In genomic region chr3:126715432-126715831, GRCh38 we compare ENCODE assay signal across 22 cellular contexts.
"Had no signal": no experiment of that assay in that cellular context is flagged by ENCODE, and none has a peak within 500 bp of the region (broad histone marks: within the 10 kb centered on the region; RNA-seq: fewer than 3 reads in every experiment).

No MANE protein-coding gene starts in this region.

- H3K36me3 ChIP-seq: gastrocnemius medialis, heart right ventricle, left lung, lower lobe of right lung, neural progenitor cell, suprapubic skin, thyroid gland, upper lobe of left lung, vagina had no signal

- ATAC-seq: esophagus mucosa; gastrocnemius medialis; heart right ventricle; natural killer cell treated with Interleukin-12 subunit alpha and Interleukin-12 subunit beta and Interleukin-15 and Interleukin-18, amount 100 ng/mL, for 72 hours; psoas muscle; sciatic nerve had no signal

- H3K27ac ChIP-seq: gastrocnemius medialis, heart right ventricle, left lung, lower lobe of right lung, neural progenitor cell, psoas muscle, suprapubic skin, thyroid gland, upper lobe of left lung, vagina had no signal

- H3K4me2 ChIP-seq: neural progenitor cell had no signal

- DNase-seq: cortex of kidney; dorsolateral prefrontal cortex; effector CD8-positive, alpha-beta T cell; gastrocnemius medialis; heart right ventricle; hypothalamus; kidney glomerular epithelial cell; left lung; occipital lobe; psoas muscle; retina; stimulated activated CD4-positive, alpha-beta T cell treated with anti-CD3 and anti-CD28 coated beads, Interleukin-12 subunit alpha, Interleukin-12 subunit beta, amount 100 ng/mL, for 4 hours; stimulated activated naive CD4-positive, alpha-beta T cell treated with Interleukin-2 at 50 U/mL for 16 hours; thyroid gland; upper lobe of left lung had no signal

- H3K9me3 ChIP-seq: gastrocnemius medialis, heart right ventricle, left lung, lower lobe of right lung, psoas muscle, suprapubic skin, thyroid gland, upper lobe of left lung, vagina had no signal

- H3K4me1 ChIP-seq: gastrocnemius medialis, heart right ventricle, left lung, lower lobe of right lung, neural progenitor cell, psoas muscle, suprapubic skin, upper lobe of left lung, vagina had no signal

- H3K27me3 ChIP-seq: dorsolateral prefrontal cortex, gastrocnemius medialis, heart right ventricle, left lung, neural progenitor cell, suprapubic skin, thyroid gland, upper lobe of left lung, vagina had no signal

- H3K4me3 ChIP-seq: dorsolateral prefrontal cortex, gastrocnemius medialis, heart right ventricle, left lung, lower lobe of right lung, neural progenitor cell, psoas muscle, suprapubic skin, thyroid gland, upper lobe of left lung, vagina had no signal

- H2AFZ ChIP-seq: neural progenitor cell had no signal

- H3K9ac ChIP-seq: neural progenitor cell had no signal
